Comparison of ENCODE assay signal across 1 cellular context in genomic region chr9:121718063-121718462, GRCh38.
TF ChIP-seq lines count a peak whose summit lies in the region.

No MANE protein-coding gene starts in this region.

TF ChIP-seq in H1, 55 proteins besides CTCF, POLR2A, EP300 and RAD21:
- TF ChIP-seq CHD7 (IDR thresholded peaks at IDR 0.05; ENCODE audit: insufficient replicate concordance, low read length): no peak
- peak; percentile 79; the same call in 1 of the 2 replicates for TF ChIP-seq RFX5 (IDR thresholded peaks at IDR 0.05; ENCODE audit: borderline replicate concordance, low read depth, low read length)
